ENCODE assay signal across 9 cellular contexts in genomic region chr10:93821051-93821772, GRCh38.
DNase-seq lines count a peak whose midpoint lies in the region; ATAC-seq, FAIRE-seq and TF ChIP-seq lines count a peak whose summit lies in the region.
"Had no signal": no experiment of that assay in that cellular context is flagged by ENCODE, and none has a peak within 500 bp of the region (broad histone marks: within the 10 kb centered on the region; RNA-seq: fewer than 3 reads in every experiment).

No MANE protein-coding gene starts in this region.

- H3K27ac ChIP-seq in 22Rv1 (no peak overlapping the region), PC-3 (ENCODE audit: low read length) (no peak overlapping the region)

- H3K4me3 ChIP-seq in PC-3 (ENCODE audit: low read length) (no peak overlapping the region), fibroblast of the aortic adventitia (ENCODE audit: low read depth, low read length) (no peak overlapping the region)

- peak; percentile 63 for DNase-seq in PC-3
- DNase-seq in fibroblast of the aortic adventitia (ENCODE audit: low read depth): peak; percentile 71
- DNase-seq in GM12892 (ENCODE audit: insufficient read length): no peak
- DNase-seq in activated CD4-positive, alpha-beta T cell treated with anti-CD3 and anti-CD28 coated beads, Interleukin-2, amount 10 ng/mL, durations not matched to agents 7 days and 5 days: no peak
- DNase-seq in NCI-H2107 (lab: John Stamatoyannopoulos, UW): no peak
- DNase-seq in AML-193 (lab: John Stamatoyannopoulos, UW): no peak

- no peaks in the 10 kb centered on the region for H3K9me2 ChIP-seq in PC-3 (replicated peaks; ENCODE audit: low read length)

- no peaks in the 10 kb centered on the region for H3K27me3 ChIP-seq in PC-3 (ENCODE audit: low read length)

- H3K4me3 Mint-ChIP-seq in activated CD4-positive, alpha-beta T cell treated with anti-CD3 and anti-CD28 coated beads, Interleukin-2, amount 10 ng/mL, durations not matched to agents 7 days and 5 days: no peak overlapping the region
- H3K4me3 Mint-ChIP-seq: dendritic cell treated with granulocyte-macrophage colony-stimulating factor and Interleukin-4, amounts not matched to agents 40 ng/mL and 50 ng/mL, for 4 days had no signal

- no peak for TF ChIP-seq POLR2A in GM12892 (IDR thresholded peaks at IDR 0.05; ENCODE audit: low read depth, low read length)

- no peaks in the 10 kb centered on the region for H3K9me3 ChIP-seq in PC-3 (ENCODE audit: low read length)

- H3K9ac ChIP-seq in PC-3 (ENCODE audit: low read length): no peak overlapping the region

- no TSS peak for BruUV-seq in PC-3 (replicated peaks; lab: Mats Ljungman, UMichigan)

- intact Hi-C loops in PC-3 (cut with micrococcal nuclease): loop anchor here (1.0 to 2.0 kb wide), 3 partner anchors 38 to 623 kb away; no protein-coding TSS in a partner anchor

- H4K20me1 ChIP-seq in PC-3 (ENCODE audit: low read length): no peaks in the 10 kb centered on the region

- FAIRE-seq in GM12892 (lab: Jason Lieb, UNC): no peak

- no peaks in the 10 kb centered on the region for H3K36me3 ChIP-seq in PC-3 (ENCODE audit: low read depth, low read length)

- H3K4me1 ChIP-seq in PC-3 (ENCODE audit: insufficient read depth, low read length): no peaks in the 10 kb centered on the region

- H3K27me3 Mint-ChIP-seq in activated CD4-positive, alpha-beta T cell treated with anti-CD3 and anti-CD28 coated beads, Interleukin-2, amount 10 ng/mL, durations not matched to agents 7 days and 5 days: peaks cover 31% of the 10 kb centered on the region

- no peak overlapping the region for H3K4me2 ChIP-seq in PC-3 (ENCODE audit: low read length)

- H2AFZ ChIP-seq in PC-3 (ENCODE audit: low read length): no peak overlapping the region

- peak; percentile 57 for ATAC-seq in PC-3

- no peaks in the 10 kb centered on the region for H3K36me3 Mint-ChIP-seq in activated CD4-positive, alpha-beta T cell treated with anti-CD3 and anti-CD28 coated beads, Interleukin-2, amount 10 ng/mL, durations not matched to agents 7 days and 5 days (ENCODE audit: low read depth)

- H3K4me1 Mint-ChIP-seq in activated CD4-positive, alpha-beta T cell treated with anti-CD3 and anti-CD28 coated beads, Interleukin-2, amount 10 ng/mL, durations not matched to agents 7 days and 5 days: no peaks in the 10 kb centered on the region

- no peak overlapping the region for H3K27ac Mint-ChIP-seq in activated CD4-positive, alpha-beta T cell treated with anti-CD3 and anti-CD28 coated beads, Interleukin-2, amount 10 ng/mL, durations not matched to agents 7 days and 5 days
- H3K27ac Mint-ChIP-seq: dendritic cell treated with granulocyte-macrophage colony-stimulating factor and Interleukin-4, amounts not matched to agents 40 ng/mL and 50 ng/mL, for 4 days had no signal

- H3F3A ChIP-seq in PC-3 (ENCODE audit: low read length, unreplicated experiment): no peaks in the 10 kb centered on the region

- CTCF ChIA-PET in PC-3 (lab: Charles Lee): interaction anchor here (0.5 to 1.4 kb wide), 5 partner anchors 37 to 623 kb away, joined by 4 to 17 read pairs (median 10); no protein-coding TSS in a partner anchor
- CTCF ChIA-PET in activated CD4-positive, alpha-beta T cell treated with anti-CD3 and anti-CD28 coated beads, Interleukin-2, amount 10 ng/mL, durations not matched to agents 7 days and 5 days (lab: Charles Lee): interaction anchor here (1.0 kb wide), 1 partner anchor 96 kb away, joined by 3 read pairs; no protein-coding TSS in a partner anchor

- peak; percentile 27 for TF ChIP-seq CTCF in 22Rv1 (IDR thresholded peaks at IDR 0.05)
- peak; percentile 38 for TF ChIP-seq CTCF in GM12873 (IDR thresholded peaks at IDR 0.05; ENCODE audit: insufficient read depth, low read depth, low read length, missing control alignments)
- TF ChIP-seq CTCF in PC-3 (conservative IDR thresholded peaks at IDR 0.05; ENCODE audit: low read depth, low read length): peak; percentile 68
- TF ChIP-seq CTCF in fibroblast of the aortic adventitia (IDR thresholded peaks at IDR 0.05; ENCODE audit: insufficient read depth, low read length): peak; percentile 51

- POLR2A ChIA-PET in PC-3 (lab: Charles Lee; ENCODE audit: unreplicated experiment): no interaction called here
- POLR2A ChIA-PET in activated CD4-positive, alpha-beta T cell treated with anti-CD3 and anti-CD28 coated beads, Interleukin-2, amount 10 ng/mL, durations not matched to agents 7 days and 5 days (lab: Charles Lee): no interaction called here

- H3K79me2 ChIP-seq in PC-3 (ENCODE audit: low read length): no peaks in the 10 kb centered on the region

- H3K9me3 Mint-ChIP-seq in activated CD4-positive, alpha-beta T cell treated with anti-CD3 and anti-CD28 coated beads, Interleukin-2, amount 10 ng/mL, durations not matched to agents 7 days and 5 days: no peaks in the 10 kb centered on the region
- H3K9me3 Mint-ChIP-seq: dendritic cell treated with granulocyte-macrophage colony-stimulating factor and Interleukin-4, amounts not matched to agents 40 ng/mL and 50 ng/mL, for 4 days had no signal

Comparison
In these comparisons a context has a peak if more than half of its experiments do, and no peak if none do; other contexts are left out.
1. DNase-seq: peak in PC-3 (single experiment) and fibroblast of the aortic adventitia (single experiment); none in GM12892 (single experiment), activated CD4-positive, alpha-beta T cell treated with anti-CD3 and anti-CD28 coated beads, Interleukin-2, amount 10 ng/mL, durations not matched to agents 7 days and 5 days (single experiment), NCI-H2107 (single experiment) and AML-193 (0 of 2).
2. Peak in every context shown above with its lines, with median percentiles within 50 percentile points of each other: CTCF ChIP-seq.